In the genomic region with DNA sequence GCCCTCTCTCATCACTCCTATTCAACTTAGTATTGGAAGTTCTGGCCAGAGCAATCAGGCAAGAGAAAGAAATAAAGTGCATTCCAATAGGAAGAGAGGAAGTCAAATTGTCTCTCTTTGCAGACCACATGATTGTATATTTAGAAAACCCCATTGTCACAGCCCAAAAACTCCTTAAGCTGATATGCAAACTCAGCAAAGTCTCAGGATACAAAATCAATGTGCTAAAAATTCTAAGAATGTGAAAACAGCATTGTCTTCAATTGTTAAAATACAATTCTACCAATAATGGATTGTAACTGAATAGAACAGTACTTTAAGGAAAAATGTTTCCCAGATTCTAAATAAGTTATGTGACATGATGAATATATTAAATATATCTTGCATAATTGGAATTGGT, we compare ENCODE assay signal across 26 cellular contexts.
A peak's percentile ranks its signal among the peaks of the same experiment; 100 is the strongest.
DNase-seq lines count a peak whose midpoint lies in the region; ATAC-seq, FAIRE-seq and TF ChIP-seq lines count a peak whose summit lies in the region.
"Had no signal": no experiment of that assay in that cellular context is flagged by ENCODE, and none has a peak within 500 bp of the region (broad histone marks: within the 10 kb centered on the region; RNA-seq: fewer than 3 reads in every experiment).

No MANE protein-coding gene starts in this region.

- H3K9me3 ChIP-seq in HepG2 (ENCODE audit: low read length): no peaks in the 10 kb centered on the region
- H3K9me3 ChIP-seq in right lobe of liver: no peaks in the 10 kb centered on the region
- H3K9me3 ChIP-seq in IMR-90 (ENCODE audit: control insufficient read depth, insufficient read depth, low read length): no peaks in the 10 kb centered on the region
- no peaks in the 10 kb centered on the region for H3K9me3 ChIP-seq in SK-N-MC (ENCODE audit: low read depth, low read length)
- H3K9me3 ChIP-seq: BE2C, BLaER1 had no signal

- no peak overlapping the region for H3K27ac Mint-ChIP-seq in endothelial cell (ENCODE audit: unreplicated experiment)
- H3K27ac Mint-ChIP-seq: CD14-positive monocyte; CD4-positive, alpha-beta memory T cell; CD4-positive, CD25-positive, alpha-beta regulatory T cell; CD8-positive, alpha-beta memory T cell had no signal

- no peak overlapping the region for H3K4ac ChIP-seq in IMR-90 (ENCODE audit: low read depth, low read length)

- TF ChIP-seq RAD21 in HepG2 (CRISPR knock-in tag; IDR thresholded peaks at IDR 0.05) (no peak), IMR-90 (IDR thresholded peaks at IDR 0.05; ENCODE audit: low read length) (no peak)

- TF ChIP-seq CTCF in HepG2 (CRISPR knock-in tag; IDR thresholded peaks at IDR 0.05) (no peak), right lobe of liver (IDR thresholded peaks at IDR 0.05) (no peak), IMR-90 (conservative IDR thresholded peaks at IDR 0.05; ENCODE audit: low read depth, low read length) (no peak), endothelial cell (IDR thresholded peaks at IDR 0.05; ENCODE audit: unreplicated experiment) (no peak)

- no peak overlapping the region for H4K8ac ChIP-seq in IMR-90 (ENCODE audit: low read depth in 2 of 2, low read length in 2 of 2)

- no peak overlapping the region for H3K14ac ChIP-seq in IMR-90 (replicated peaks; ENCODE audit: low read depth, low read length)

- no peak for FAIRE-seq in HepG2 (lab: Jason Lieb, UNC)
- FAIRE-seq: GM12891, GM19239 had no signal

- no peak overlapping the region for H4K5ac ChIP-seq in IMR-90 (ENCODE audit: low read depth, low read length)

- intact Hi-C loops in HepG2 (cut with micrococcal nuclease; ENCODE audit: unreplicated experiment) (no loop called here), right lobe of liver (cut with DNase I) (no loop called here), IMR-90 (cut with micrococcal nuclease) (no loop called here)

- H2BK120ac ChIP-seq in IMR-90 (ENCODE audit: low read depth, low read length): no peak overlapping the region

- no peaks in the 10 kb centered on the region for H3K9me3 Mint-ChIP-seq in endothelial cell (ENCODE audit: unreplicated experiment)

- POLR2A ChIA-PET in HepG2 (lab: Yijun Ruan, JAX): no interaction called here
- POLR2A ChIA-PET in IMR-90 (lab: Charles Lee; ENCODE audit: unreplicated experiment): no interaction called here

- H4K91ac ChIP-seq in IMR-90 (ENCODE audit: insufficient read depth, low read depth, low read length): no peak overlapping the region

- H2BK20ac ChIP-seq in IMR-90 (ENCODE audit: low read depth, low read length): no peak overlapping the region

- no peak overlapping the region for H3K23ac ChIP-seq in IMR-90 (ENCODE audit: low read depth, low read length)

- H2BK15ac ChIP-seq in IMR-90 (ENCODE audit: low read depth, low read length): no peak overlapping the region

- DNase-seq in HepG2 (ENCODE audit: low spot score) (no peak), right lobe of liver (no peak), IMR-90 (no peak), SK-N-MC (ENCODE audit: low read depth, low spot score) (no peak), endothelial cell (ENCODE audit: low spot score) (no peak), T-helper 1 cell (no peak)
- DNase-seq: ACHN; BE2C; C1 segment of cervical spinal cord; CD4-positive, alpha-beta memory T cell; CD4-positive, CD25-positive, alpha-beta regulatory T cell; CD8-positive, alpha-beta memory T cell; COR-L47; DMS 273 treated with DMSO at 0.1 percent for 48 hours; DMS153; DMS53; DMS79; DND-41; EL; GF-D8 had no signal

- no peak overlapping the region for H3K18ac ChIP-seq in IMR-90 (ENCODE audit: low read depth, low read length)

- H3K9ac ChIP-seq in HepG2 (ENCODE audit: insufficient read depth, low read depth, low read length) (no peak overlapping the region), IMR-90 (ENCODE audit: low read depth, low read length) (no peak overlapping the region), SK-N-MC (ENCODE audit: insufficient read length) (no peak overlapping the region)
- H3K9ac ChIP-seq: BLaER1 had no signal

- in situ Hi-C loops in HepG2 (cut with HindIII; ENCODE audit: extremely low pct_ligation_motif_present, low pct_unique_long_range_greater_than_20kb): no loop called here
- in situ Hi-C loops in IMR-90 (cut with MboI; ENCODE audit: low sequenced_read_pairs): no loop called here

- H3K4me1 Mint-ChIP-seq in endothelial cell (ENCODE audit: unreplicated experiment): no peaks in the 10 kb centered on the region
- H3K4me1 Mint-ChIP-seq: CD14-positive monocyte; CD4-positive, alpha-beta memory T cell; CD4-positive, CD25-positive, alpha-beta regulatory T cell; CD8-positive, alpha-beta memory T cell had no signal

- no peaks in the 10 kb centered on the region for H3K36me3 ChIP-seq in HepG2 (replicated peaks in 1 of 2; ENCODE audit: control insufficient read depth in 1 of 2, insufficient read depth in 2 of 2, low read length in 2 of 2)
- H3K36me3 ChIP-seq in right lobe of liver: no peaks in the 10 kb centered on the region
- no peaks in the 10 kb centered on the region for H3K36me3 ChIP-seq in IMR-90 (ENCODE audit: control insufficient read depth, insufficient read depth, low read length)
- no peaks in the 10 kb centered on the region for H3K36me3 ChIP-seq in SK-N-MC (ENCODE audit: insufficient read depth, low read length)
- H3K36me3 ChIP-seq: BE2C, BLaER1 had no signal

- no peak overlapping the region for H2BK5ac ChIP-seq in IMR-90 (ENCODE audit: low read depth, low read length, poor library complexity, severe bottlenecking)

- no peak overlapping the region for H3K56ac ChIP-seq in IMR-90 (ENCODE audit: extremely low read depth, insufficient read depth, low read length)

- no peaks in the 10 kb centered on the region for H3K4me1 ChIP-seq in HepG2 (ENCODE audit: insufficient read depth, low read length)
- no peaks in the 10 kb centered on the region for H3K4me1 ChIP-seq in right lobe of liver
- H3K4me1 ChIP-seq in IMR-90 (ENCODE audit: control insufficient read depth, insufficient read depth, low read length): no peaks in the 10 kb centered on the region; the same call in 1 of the 2 replicates
- H3K4me1 ChIP-seq: BE2C, BLaER1 had no signal

- dilution Hi-C loops in IMR-90 (cut with HindIII; ENCODE audit: low sequenced_read_pairs, unreplicated experiment): no loop called here

- no peaks in the 10 kb centered on the region for H3K79me2 ChIP-seq in HepG2 (ENCODE audit: insufficient read depth, low read length)

- H3K4me2 ChIP-seq in HepG2 (ENCODE audit: low read depth, low read length) (no peak overlapping the region), IMR-90 (ENCODE audit: low read depth, low read length) (no peak overlapping the region)
- H3K4me2 ChIP-seq: BLaER1 had no signal

- CTCF ChIA-PET in HepG2 (lab: Yijun Ruan, JAX; ENCODE audit: low intra/inter-chr PET ratio, low total read pairs) (no interaction called here), IMR-90 (lab: Yijun Ruan, JAX) (interaction anchor here (1.3 kb wide), 1 partner anchor 11 kb away, joined by 3 read pairs; no protein-coding TSS in a partner anchor)

- H4K20me1 ChIP-seq in HepG2 (ENCODE audit: insufficient read depth, low read length) (no peaks in the 10 kb centered on the region), IMR-90 (ENCODE audit: insufficient read depth, low read length) (no peaks in the 10 kb centered on the region)
- H4K20me1 ChIP-seq: BLaER1 had no signal

- no peaks in the 10 kb centered on the region for H3K9me1 ChIP-seq in IMR-90 (ENCODE audit: insufficient read depth, low read length)

- no peaks in the 10 kb centered on the region for H3K79me1 ChIP-seq in IMR-90 (ENCODE audit: low read depth in 1 of 2, low read length in 2 of 2)

- H3K27ac ChIP-seq in HepG2 (ENCODE audit: extremely low read length, insufficient read depth, low read length) (no peak overlapping the region), right lobe of liver (no peak overlapping the region), IMR-90 (ENCODE audit: insufficient read depth, low read length) (no peak overlapping the region), SK-N-MC (peak overlapping the region; percentile 53; the same call in 1 of the 2 replicates)
- H3K27ac ChIP-seq: 22Rv1, BLaER1 had no signal

- ATAC-seq in HepG2: no peak
- ATAC-seq in right lobe of liver: no peak
- ATAC-seq in IMR-90 (ENCODE audit: low read depth): no peak
- ATAC-seq in HG03135 (IDR thresholded peaks at IDR 0.05; ENCODE audit: unreplicated experiment): no peak

- TF ChIP-seq EP300 in HepG2 (IDR thresholded peaks at IDR 0.05; ENCODE audit: low read depth in 2 of 2, low read length in 2 of 2) (no peak), HepG2 (CRISPR knock-in tag; IDR thresholded peaks at IDR 0.05; ENCODE audit: borderline replicate concordance) (no peak)

- no peak overlapping the region for H3K4me3 Mint-ChIP-seq in endothelial cell (ENCODE audit: unreplicated experiment)
- H3K4me3 Mint-ChIP-seq: CD14-positive monocyte; CD4-positive, alpha-beta memory T cell; CD4-positive, CD25-positive, alpha-beta regulatory T cell; CD8-positive, alpha-beta memory T cell had no signal

- H3K36me3 Mint-ChIP-seq in endothelial cell (ENCODE audit: low read depth, unreplicated experiment): no peaks in the 10 kb centered on the region
- H3K36me3 Mint-ChIP-seq: CD14-positive monocyte; CD4-positive, alpha-beta memory T cell; CD4-positive, CD25-positive, alpha-beta regulatory T cell; CD8-positive, alpha-beta memory T cell had no signal

- no peak overlapping the region for H2AK5ac ChIP-seq in IMR-90 (ENCODE audit: low read depth, low read length)

- H3K4me3 ChIP-seq in HepG2 (replicated peaks in 1 of 3; ENCODE audit: insufficient read depth in 1 of 3, low read depth in 2 of 3, low read length in 3 of 3) (no peak overlapping the region), right lobe of liver (no peak overlapping the region), IMR-90 (ENCODE audit: insufficient read depth, low read depth, low read length) (no peak overlapping the region), SK-N-MC (no peak overlapping the region)
- H3K4me3 ChIP-seq: BLaER1 had no signal

- no peak overlapping the region for H2AK9ac ChIP-seq in IMR-90 (replicated peaks; ENCODE audit: low read depth, low read length, poor library complexity)

- H2AFZ ChIP-seq in HepG2 (ENCODE audit: low read length) (no peak overlapping the region), IMR-90 (replicated peaks; ENCODE audit: low read length, poor library complexity) (no peak overlapping the region)

- H3K27me3 ChIP-seq in HepG2 (ENCODE audit: control insufficient read depth in 1 of 2, insufficient read depth in 2 of 2, low read length in 2 of 2) (no peaks in the 10 kb centered on the region), right lobe of liver (no peaks in the 10 kb centered on the region), IMR-90 (ENCODE audit: control insufficient read depth, insufficient read depth, low read length) (no peaks in the 10 kb centered on the region)
- H3K27me3 ChIP-seq: BE2C, BLaER1 had no signal

- no TSS peak for BruUV-seq in HepG2 (replicated peaks; lab: Mats Ljungman, UMichigan)
- BruUV-seq in IMR-90 (replicated peaks; lab: Mats Ljungman, UMichigan): no TSS peak

- no peak for TF ChIP-seq POLR2A in HepG2 (IDR thresholded peaks at IDR 0.05; ENCODE audit: insufficient read depth in 1 of 2, low read depth in 2 of 2, low read length in 2 of 2)
- no peak for TF ChIP-seq POLR2A in right lobe of liver (IDR thresholded peaks at IDR 0.05)
- TF ChIP-seq POLR2A in IMR-90 (IDR thresholded peaks at IDR 0.05; ENCODE audit: low read depth, low read length): no peak

- no peaks in the 10 kb centered on the region for H3K27me3 Mint-ChIP-seq in endothelial cell (ENCODE audit: unreplicated experiment)
- H3K27me3 Mint-ChIP-seq: CD4-positive, alpha-beta memory T cell; CD4-positive, CD25-positive, alpha-beta regulatory T cell; CD8-positive, alpha-beta memory T cell had no signal

TF ChIP-seq in IMR-90, 13 proteins besides CTCF, POLR2A, EP300 and RAD21 (continues in another document):
- TF ChIP-seq BHLHE40 (IDR thresholded peaks at IDR 0.05; ENCODE audit: low read depth, low read length): no peak
